Comparison of ENCODE assay signal across 8 cellular contexts in genomic region chr6:109491207-109491938, GRCh38. TPM values are rescaled to one million over a fixed set of nuclear protein-coding genes. Genes with fewer than 3 reads are reported as not detected.
DNase-seq lines count a peak whose midpoint lies in the region; ATAC-seq and TF ChIP-seq lines count a peak whose summit lies in the region.

No MANE protein-coding gene starts in this region.

- no peaks in the 10 kb centered on the region for H3K9me3 ChIP-seq in BLaER1
- no peaks in the 10 kb centered on the region for H3K9me3 ChIP-seq in Peyer's patch

- no peak for TF ChIP-seq POLR2A in Peyer's patch (IDR thresholded peaks at IDR 0.05)

- H3K4me3 ChIP-seq in BLaER1 (no peak overlapping the region), Peyer's patch (no peak overlapping the region)

- DNase-seq in GM20000 (ENCODE audit: low spot score) (peak; percentile 31), Peyer's patch (no peak), iPS-NIHi11 (ENCODE audit: low spot score) (peak; percentile 39), NCI-H524 treated with DMSO at 0.1 percent for 48 hours (lab: John Stamatoyannopoulos, UW) (no peak), GM19238 (ENCODE audit: insufficient read length, low spot score) (no peak)

- no peak overlapping the region; the same call in 1 of the 2 replicates for H3K9ac ChIP-seq in BLaER1

- TF ChIP-seq CTCF in GM20000 (IDR thresholded peaks at IDR 0.05; ENCODE audit: extremely low read depth, missing control alignments): no peak
- no peak for TF ChIP-seq CTCF in Peyer's patch (IDR thresholded peaks at IDR 0.05)

- H3K4me1 ChIP-seq in BLaER1: peaks cover 42% of the 10 kb centered on the region
- H3K4me1 ChIP-seq in Peyer's patch: no peaks in the 10 kb centered on the region

- H3K27ac ChIP-seq in BLaER1 (peak overlapping the region; percentile 33), Peyer's patch (peak overlapping the region in 3 of 4 donors; percentile 31 to 42 (median 34))

- H3K27me3 ChIP-seq in BLaER1 (no peaks in the 10 kb centered on the region), Peyer's patch (no peaks in the 10 kb centered on the region)

- ATAC-seq in GM19455 (IDR thresholded peaks at IDR 0.05; ENCODE audit: unreplicated experiment) (no peak), GM19324 (IDR thresholded peaks at IDR 0.05; ENCODE audit: low FRiP score, unreplicated experiment) (no peak)

- H3K36me3 ChIP-seq in BLaER1 (no peaks in the 10 kb centered on the region), Peyer's patch (no peaks in the 10 kb centered on the region)

- no peaks in the 10 kb centered on the region for H4K20me1 ChIP-seq in BLaER1

- H3K4me2 ChIP-seq in BLaER1: peak overlapping the region; percentile 71

RNA-seq across cellular contexts. Expression of gene ZBTB24, which starts 8.4 kb away (rescaled TPM):
- total RNA-seq in Peyer's patch: 10 to 100 TPM in 2 of 4 donors, 1 to 10 TPM in 2; 6.7 to 11.6 (median 9.1) TPM

RNA-seq across cellular contexts. Expression of gene MICAL1, which starts 35.8 kb away (rescaled TPM):
- total RNA-seq in Peyer's patch: 100 to 1,000 TPM; 154 to 291 (median 223) TPM

RNA-seq across cellular contexts. Expression of gene SMPD2, which starts 50.8 kb away (rescaled TPM):
- total RNA-seq in Peyer's patch: 10 to 100 TPM; 20.6 to 34.5 (median 26.8) TPM

RNA-seq across cellular contexts. Expression of gene PPIL6, which starts 50.9 kb away (rescaled TPM):
- under 1 TPM in 2 of 4 donors, not detected in 2; 0.27 to 0.53 TPM for total RNA-seq in Peyer's patch

Comparison
In these comparisons a context has a peak if more than half of its experiments do, and no peak if none do; other contexts are left out.
1. DNase-seq: peak in GM20000 (single experiment) and iPS-NIHi11 (single experiment); none in Peyer's patch (0 of 3), NCI-H524 treated with DMSO at 0.1 percent for 48 hours (single experiment) and GM19238 (single experiment).